2 cellular contexts compared by ENCODE assay signal in the genomic region with DNA sequence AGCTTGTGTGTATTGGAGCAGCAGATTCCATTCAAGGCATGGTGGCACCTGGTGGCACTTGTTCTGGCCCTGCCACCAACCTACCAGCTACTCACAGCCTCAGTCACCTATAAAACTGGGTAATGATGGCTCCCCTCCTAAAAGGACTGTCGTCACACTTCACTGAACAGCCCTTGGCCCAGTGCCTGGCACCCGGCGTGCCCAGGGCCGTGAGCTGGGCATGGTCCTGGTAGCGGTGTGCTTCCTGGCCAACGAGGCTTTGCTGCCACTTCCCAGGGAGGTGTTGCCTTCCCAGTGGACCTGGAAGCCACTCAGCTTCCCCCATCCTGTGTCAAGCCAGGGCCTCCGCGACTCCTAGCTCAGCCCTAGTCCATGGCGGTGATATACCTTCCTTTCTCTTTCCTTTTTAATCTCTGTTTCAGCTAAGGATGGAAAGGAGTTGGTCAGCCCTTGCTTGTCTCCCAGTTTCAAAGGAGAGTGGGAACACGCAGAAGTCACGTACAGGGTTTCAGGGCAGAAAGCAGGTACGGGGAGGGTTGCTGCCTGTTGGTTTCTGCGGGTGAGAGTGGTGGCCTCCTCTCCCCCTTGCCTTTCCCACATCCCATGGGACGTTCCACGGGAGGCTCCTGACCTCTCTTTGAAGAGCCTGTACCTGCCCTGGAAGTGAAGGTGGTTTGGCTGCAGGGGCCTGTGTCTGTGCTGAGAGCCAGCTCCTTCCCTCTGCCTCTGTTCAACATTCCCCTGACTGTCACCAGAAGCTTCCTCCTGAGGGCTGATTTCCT.
TF ChIP-seq lines count a peak whose summit lies in the region.

No MANE protein-coding gene starts in this region.

TF ChIP-seq in H1, 55 proteins besides CTCF, POLR2A, EP300 and RAD21:
- TF ChIP-seq BACH1 (IDR thresholded peaks at IDR 0.05; ENCODE audit: low read length), result no peak
- no peak for TF ChIP-seq NANOG (IDR thresholded peaks at IDR 0.05; ENCODE audit: insufficient read depth, low read depth, low read length, poor library complexity, severe bottlenecking)
- TF ChIP-seq CHD1 (IDR thresholded peaks at IDR 0.05; ENCODE audit: low read depth, low read length), result no peak
- no peak for TF ChIP-seq BCL11A (IDR thresholded peaks at IDR 0.05; ENCODE audit: low read depth in 2 of 2, low read length in 2 of 2)
- TF ChIP-seq CTBP2 (IDR thresholded peaks at IDR 0.05; ENCODE audit: borderline replicate concordance, insufficient read depth, insufficient read length, low read length), result no peak
- TF ChIP-seq JUND (IDR thresholded peaks at IDR 0.05; ENCODE audit: low read length), result no peak
- no peak for TF ChIP-seq CHD2 (IDR thresholded peaks at IDR 0.05; ENCODE audit: low read length)
- TF ChIP-seq SP4 (IDR thresholded peaks at IDR 0.05; ENCODE audit: low read length), result no peak

TF ChIP-seq in GM23338, 12 proteins besides CTCF, POLR2A, EP300 and RAD21:
- TF ChIP-seq EZH2phosphoT487 (IDR thresholded peaks at IDR 0.05; ENCODE audit: unreplicated experiment), result no peak
- no peak for TF ChIP-seq REST (IDR thresholded peaks at IDR 0.05; ENCODE audit: unreplicated experiment)
- no peak for TF ChIP-seq EZH2 (IDR thresholded peaks at IDR 0.05; ENCODE audit: low read depth, unreplicated experiment)
- no peak for TF ChIP-seq NANOG (IDR thresholded peaks at IDR 0.05; ENCODE audit: borderline replicate concordance)
- no peak for TF ChIP-seq ZNF114 (CRISPR knock-in tag; IDR thresholded peaks at IDR 0.05)
- no peak for TF ChIP-seq CREB1 (CRISPR knock-in tag; IDR thresholded peaks at IDR 0.05; ENCODE audit: low read depth)
- no peak for TF ChIP-seq STAT1 (IDR thresholded peaks at IDR 0.05; ENCODE audit: unreplicated experiment)
- TF ChIP-seq, protein P1, sequence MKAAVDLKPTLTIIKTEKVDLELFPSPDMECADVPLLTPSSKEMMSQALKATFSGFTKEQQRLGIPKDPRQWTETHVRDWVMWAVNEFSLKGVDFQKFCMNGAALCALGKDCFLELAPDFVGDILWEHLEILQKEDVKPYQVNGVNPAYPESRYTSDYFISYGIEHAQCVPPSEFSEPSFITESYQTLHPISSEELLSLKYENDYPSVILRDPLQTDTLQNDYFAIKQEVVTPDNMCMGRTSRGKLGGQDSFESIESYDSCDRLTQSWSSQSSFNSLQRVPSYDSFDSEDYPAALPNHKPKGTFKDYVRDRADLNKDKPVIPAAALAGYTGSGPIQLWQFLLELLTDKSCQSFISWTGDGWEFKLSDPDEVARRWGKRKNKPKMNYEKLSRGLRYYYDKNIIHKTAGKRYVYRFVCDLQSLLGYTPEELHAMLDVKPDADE (IDR thresholded peaks at IDR 0.05), result no peak
- no peak for TF ChIP-seq POLR2AphosphoS5 (IDR thresholded peaks at IDR 0.05; ENCODE audit: low read depth)
